In the genomic region with DNA sequence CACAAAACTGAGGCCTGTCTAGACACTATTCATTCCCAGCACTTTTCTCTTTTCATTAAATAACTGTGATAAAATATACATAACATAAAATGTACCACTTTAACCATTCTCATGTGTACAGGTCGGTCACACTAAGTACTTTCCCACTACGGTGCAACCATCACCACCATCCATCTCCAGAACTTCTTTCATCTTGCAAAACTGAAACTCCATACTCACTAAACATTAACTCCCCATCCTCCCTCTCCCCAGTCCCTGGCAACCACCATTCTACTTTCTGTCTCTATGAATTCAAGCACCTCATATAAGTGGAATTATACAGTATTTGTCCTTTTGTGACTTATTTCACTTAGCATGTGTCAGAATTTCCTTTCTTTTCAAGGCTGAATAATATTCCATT, we compare ENCODE assay signal across 17 cellular contexts. TPM values are rescaled to one million over a fixed set of nuclear protein-coding genes. Genes with fewer than 3 reads are reported as not detected.
DNase-seq lines count a peak whose midpoint lies in the region; ATAC-seq and FAIRE-seq lines count a peak whose summit lies in the region.
"Had no signal": no experiment of that assay in that cellular context is flagged by ENCODE, and none has a peak within 500 bp of the region (broad histone marks: within the 10 kb centered on the region; RNA-seq: fewer than 3 reads in every experiment).

No MANE protein-coding gene starts in this region.

- peak; percentile 97 for FAIRE-seq in GM18507 (lab: Jason Lieb, UNC)

- DNase-seq in GM18507 (ENCODE audit: extremely low spot score, insufficient read length, low read depth) (no peak), NCI-H1694 (lab: John Stamatoyannopoulos, UW) (no peak), NCI-H446 (lab: John Stamatoyannopoulos, UW) (no peak), SK-N-DZ (ENCODE audit: low spot score) (no peak)
- DNase-seq: activated naive CD8-positive, alpha-beta T cell treated with anti-CD3 and anti-CD28 coated beads, Interleukin-2, amount 10 ng/mL, durations not matched to agents 7 days and 5 days; activated T-cell treated with anti-CD3 and anti-CD28 coated beads for 4 hours; COR-L47; kidney glomerular epithelial cell; NCI-H82; nucleus accumbens; right lobe of liver; T-cell; thyroid gland had no signal

- ATAC-seq in GM19397 (IDR thresholded peaks at IDR 0.05; ENCODE audit: unreplicated experiment) (peak; percentile 61), HG02678 (IDR thresholded peaks at IDR 0.05; ENCODE audit: unreplicated experiment) (peak; percentile 85), HG03457 (IDR thresholded peaks at IDR 0.05; ENCODE audit: unreplicated experiment) (peak; percentile 69), GM19455 (IDR thresholded peaks at IDR 0.05; ENCODE audit: unreplicated experiment) (no peak)
- ATAC-seq: right lobe of liver, T-cell had no signal

RNA-seq across cellular contexts. Expression of gene ARHGAP12, which starts 53.0 kb away (rescaled TPM):
- polyA plus RNA-seq in SK-N-DZ (2014; cell fraction: cytosol; rRNA removed): 10.1 and 10.2 TPM in 2 replicates
- polyA plus RNA-seq in SK-N-DZ (2014; cell fraction: nucleus; rRNA removed): 17.7 and 21.8 TPM in 2 replicates
